ENCODE assay signal across 2 cellular contexts in the genomic region with DNA sequence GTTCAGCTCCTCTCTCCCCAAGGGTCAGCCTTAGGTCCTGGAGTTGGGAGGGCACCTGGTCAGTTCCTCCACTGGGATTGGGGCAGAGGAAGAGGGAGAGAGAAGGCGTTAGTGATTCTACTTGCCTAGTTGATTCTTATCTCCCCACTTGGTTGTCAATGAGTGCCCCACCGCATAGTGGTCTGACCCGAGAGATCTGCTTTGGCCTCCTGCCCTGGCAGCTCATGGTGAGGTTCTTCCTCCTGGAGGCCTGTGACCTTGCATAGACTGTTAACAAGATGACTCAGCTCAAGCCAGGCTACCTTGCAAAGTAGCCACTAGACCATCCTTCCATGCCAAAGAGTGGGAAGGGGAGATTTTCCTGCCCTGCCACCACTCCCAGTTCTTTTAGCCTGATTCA.
TF ChIP-seq lines count a peak whose summit lies in the region.

No MANE protein-coding gene starts in this region.

TF ChIP-seq in HCT116, 20 proteins besides CTCF, POLR2A, EP300 and RAD21:
- TF ChIP-seq ZFX (IDR thresholded peaks at IDR 0.05), result no peak
- TF ChIP-seq JUND (IDR thresholded peaks at IDR 0.05), result no peak
- no peak for TF ChIP-seq SP1 (IDR thresholded peaks at IDR 0.05; ENCODE audit: low read depth)
- no peak for TF ChIP-seq EGR1 (IDR thresholded peaks at IDR 0.05; ENCODE audit: low read depth)
- TF ChIP-seq ELF1 (IDR thresholded peaks at IDR 0.05; ENCODE audit: borderline replicate concordance, low read depth), result no peak
- no peak for TF ChIP-seq YY1 (IDR thresholded peaks at IDR 0.05; ENCODE audit: extremely low read depth, insufficient replicate concordance, low read depth, low read length)

TF ChIP-seq in GM12878, 131 proteins besides CTCF, POLR2A, EP300 and RAD21:
- TF ChIP-seq IKZF1 (conservative IDR thresholded peaks at IDR 0.05) (0 out of 2 replicates have a peak, but pooled peaks have one; percentile 5), NBN (IDR thresholded peaks at IDR 0.05) (no peak)
TF ChIP-seq in GM12878: peak in this region for 1.
